In the genomic region with DNA sequence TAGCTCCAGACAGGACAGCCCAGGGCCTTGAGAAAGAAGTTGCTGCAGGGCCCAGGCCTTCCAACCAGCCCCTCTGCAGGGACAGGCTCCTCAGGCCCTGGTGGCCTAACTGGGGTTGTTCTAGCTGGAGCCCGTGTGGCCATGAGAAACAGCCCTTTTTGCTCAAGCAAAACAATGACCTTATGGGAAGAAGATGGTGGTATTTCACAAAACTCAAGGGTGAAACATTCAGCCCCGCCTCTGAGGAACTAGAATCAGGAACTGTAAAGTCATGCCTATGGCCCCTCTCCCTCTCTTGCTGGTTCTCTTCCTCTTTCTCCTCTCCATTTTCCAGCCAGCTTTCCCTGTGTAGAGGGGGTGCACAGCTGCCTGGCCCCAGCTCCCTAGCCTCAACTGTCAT, we compare ENCODE assay signal across 18 cellular contexts.
A peak's percentile ranks its signal among the peaks of the same experiment; 100 is the strongest.
DNase-seq lines count a peak whose midpoint lies in the region; FAIRE-seq and TF ChIP-seq lines count a peak whose summit lies in the region.
"Had no signal": no experiment of that assay in that cellular context is flagged by ENCODE, and none has a peak within 500 bp of the region (broad histone marks: within the 10 kb centered on the region; RNA-seq: fewer than 3 reads in every experiment).

No MANE protein-coding gene starts in this region.

- no peak overlapping the region for H3K9ac ChIP-seq in neuronal stem cell (ENCODE audit: low read depth, low read length, poor library complexity)
- H3K9ac ChIP-seq: BLaER1 had no signal

- peak overlapping the region; percentile 39 for H3K18ac ChIP-seq in neuronal stem cell (ENCODE audit: low read length)

- peak overlapping the region; percentile 34 for H2BK12ac ChIP-seq in neuronal stem cell (ENCODE audit: low read length)

- H3K9me3 ChIP-seq in neuronal stem cell (replicated peaks in 1 of 2; ENCODE audit: control insufficient read depth in 2 of 2, insufficient read depth in 1 of 2, low read depth in 1 of 2, low read length in 2 of 2) (no peaks in the 10 kb centered on the region), WERI-Rb-1 (ENCODE audit: severe bottlenecking) (no peaks in the 10 kb centered on the region)
- H3K9me3 ChIP-seq: BLaER1, sigmoid colon, vagina had no signal

- no peak overlapping the region for H3K4ac ChIP-seq in neuronal stem cell (ENCODE audit: low read length)

- H3K4me2 ChIP-seq in neuronal stem cell (ENCODE audit: insufficient read depth, low read length, poor library complexity, severe bottlenecking): no peak overlapping the region
- H3K4me2 ChIP-seq: BLaER1 had no signal

- H3K79me1 ChIP-seq in neuronal stem cell (ENCODE audit: low read depth, low read length): no peaks in the 10 kb centered on the region

- peaks cover 0 to 6% of the 10 kb centered on the region in 2 donors for H3K4me1 ChIP-seq in neuronal stem cell (ENCODE audit: control insufficient read depth in 2 of 2, insufficient read depth in 1 of 2, low read depth in 1 of 2, low read length in 2 of 2)
- H3K4me1 ChIP-seq: vagina had no signal

- peaks cover 2% of the 10 kb centered on the region for H3K27me3 Mint-ChIP-seq in dendritic cell treated with granulocyte-macrophage colony-stimulating factor and Interleukin-4, amounts not matched to agents 40 ng/mL and 50 ng/mL, for 4 days

- no peaks in the 10 kb centered on the region for H3K9me3 Mint-ChIP-seq in dendritic cell treated with granulocyte-macrophage colony-stimulating factor and Interleukin-4, amounts not matched to agents 40 ng/mL and 50 ng/mL, for 4 days
- H3K9me3 Mint-ChIP-seq: stimulated activated effector memory CD8-positive, alpha-beta T cell treated with anti-CD3 and anti-CD28 coated beads, Interleukin-12 subunit alpha, Interleukin-12 subunit beta, amount 100 ng/mL, for 72 hours had no signal

- no peak overlapping the region for H3K27ac ChIP-seq in neuronal stem cell (replicated peaks; ENCODE audit: low read length)
- no peak overlapping the region for H3K27ac ChIP-seq in WERI-Rb-1
- H3K27ac ChIP-seq: BLaER1, sigmoid colon, vagina had no signal

- no peak overlapping the region for H4K8ac ChIP-seq in neuronal stem cell (ENCODE audit: low read depth, low read length)

- no peak overlapping the region for H3K4me3 Mint-ChIP-seq in dendritic cell treated with granulocyte-macrophage colony-stimulating factor and Interleukin-4, amounts not matched to agents 40 ng/mL and 50 ng/mL, for 4 days
- H3K4me3 Mint-ChIP-seq: brain; nephron; stimulated activated effector memory CD8-positive, alpha-beta T cell treated with anti-CD3 and anti-CD28 coated beads, Interleukin-12 subunit alpha, Interleukin-12 subunit beta, amount 100 ng/mL, for 72 hours; WTC11 had no signal

- no peak overlapping the region for H2BK5ac ChIP-seq in neuronal stem cell (ENCODE audit: low read length)

- H3K14ac ChIP-seq in neuronal stem cell (ENCODE audit: low read length): peak overlapping the region; percentile 73

- no peak overlapping the region for H2BK120ac ChIP-seq in neuronal stem cell (ENCODE audit: low read depth, low read length)

- H2BK15ac ChIP-seq in neuronal stem cell (ENCODE audit: low read length): no peak overlapping the region

- no peak overlapping the region for H4K91ac ChIP-seq in neuronal stem cell (ENCODE audit: low read depth, low read length, poor library complexity)

- peak overlapping the region; percentile 18 for H3K23ac ChIP-seq in neuronal stem cell (ENCODE audit: low read depth, low read length, poor library complexity)

- H3K4me3 ChIP-seq in neuronal stem cell (ENCODE audit: low read length in 2 of 2) (no peak overlapping the region), WERI-Rb-1 (ENCODE audit: low read depth, low read length) (no peak overlapping the region)
- H3K4me3 ChIP-seq: BLaER1, sigmoid colon, vagina had no signal

- intact Hi-C loops in dendritic cell treated with granulocyte-macrophage colony-stimulating factor and Interleukin-4, amounts not matched to agents 40 ng/mL and 50 ng/mL, for 4 days (cut with micrococcal nuclease): loop anchor here (1.0 to 10.0 kb wide), 4 partner anchors 59 to 739 kb away; a partner anchor contains a TSS

- H3K4me1 Mint-ChIP-seq in dendritic cell treated with granulocyte-macrophage colony-stimulating factor and Interleukin-4, amounts not matched to agents 40 ng/mL and 50 ng/mL, for 4 days (ENCODE audit: low read depth): peaks cover 77% of the 10 kb centered on the region

- H3K27me3 ChIP-seq in neuronal stem cell (ENCODE audit: control insufficient read depth in 3 of 3, insufficient read depth in 3 of 3, low read depth in 1 of 3, low read length in 3 of 3): peaks cover 0 to 8% (median 0%) of the 10 kb centered on the region in 3 experiments
- H3K27me3 ChIP-seq in WERI-Rb-1 (ENCODE audit: insufficient read depth, low read depth, severe bottlenecking): no peaks in the 10 kb centered on the region
- H3K27me3 ChIP-seq: sigmoid colon, vagina had no signal

- peak overlapping the region; percentile 81 for H3K27ac Mint-ChIP-seq in dendritic cell treated with granulocyte-macrophage colony-stimulating factor and Interleukin-4, amounts not matched to agents 40 ng/mL and 50 ng/mL, for 4 days
- H3K27ac Mint-ChIP-seq: nephron; stimulated activated effector memory CD8-positive, alpha-beta T cell treated with anti-CD3 and anti-CD28 coated beads, Interleukin-12 subunit alpha, Interleukin-12 subunit beta, amount 100 ng/mL, for 72 hours; WTC11 had no signal

- no peak for FAIRE-seq in GM12891 (lab: Jason Lieb, UNC)

- H3K36me3 ChIP-seq in neuronal stem cell (replicated peaks in 1 of 2; ENCODE audit: control insufficient read depth in 2 of 2, insufficient read depth in 2 of 2, low read length in 2 of 2) (no peaks in the 10 kb centered on the region), WERI-Rb-1 (no peaks in the 10 kb centered on the region)
- H3K36me3 ChIP-seq: BLaER1, sigmoid colon, vagina had no signal

- WGBS in neuronal stem cell (ENCODE audit: extremely low coverage in 2 of 2, insufficient read length in 2 of 2, insufficient replicate concordance in 1 of 2), 2 donors: no CpG with 5 or more reads among the region's 2 CpGs

- DNase-seq in GM12891 (ENCODE audit: insufficient read length, low spot score) (no peak), NOMO-1 treated with dmso at 0.1 percent for 144 hours (lab: John Stamatoyannopoulos, UW; ENCODE audit: unreplicated experiment) (peak; percentile 76), neuronal stem cell (ENCODE audit: low spot score) (no peak), WERI-Rb-1 (no peak), cerebellar cortex (ENCODE audit: low spot score) (no peak), NCI-H82 treated with DMSO at 0.1 percent for 48 hours (lab: John Stamatoyannopoulos, UW; ENCODE audit: unreplicated experiment) (no peak), AG20443 (ENCODE audit: low spot score) (no peak)
- DNase-seq: GOT3, left cardiac atrium, NCI-H1105, sigmoid colon had no signal

- TF ChIP-seq CTCF in WERI-Rb-1 (IDR thresholded peaks at IDR 0.05; ENCODE audit: low read depth, low read length): no peak

- H2AFZ ChIP-seq in neuronal stem cell (ENCODE audit: low read length): no peak overlapping the region

- peak overlapping the region; percentile 81 for H2AK5ac ChIP-seq in neuronal stem cell (ENCODE audit: low read depth, low read length)

- no peak for TF ChIP-seq POLR2A in GM12891 (IDR thresholded peaks at IDR 0.05; ENCODE audit: low read depth, low read length)

- no peaks in the 10 kb centered on the region for H3K36me3 Mint-ChIP-seq in dendritic cell treated with granulocyte-macrophage colony-stimulating factor and Interleukin-4, amounts not matched to agents 40 ng/mL and 50 ng/mL, for 4 days (ENCODE audit: low read depth)
- H3K36me3 Mint-ChIP-seq: brain, WTC11 had no signal

TF ChIP-seq in GM12891, 5 proteins besides CTCF, POLR2A, EP300 and RAD21:
- TF ChIP-seq TAF1 (IDR thresholded peaks at IDR 0.05; ENCODE audit: low read depth, low read length) (no peak), SPI1 (IDR thresholded peaks at IDR 0.05; ENCODE audit: low read depth, low read length) (peak; percentile 60)
